1 cellular context compared by ENCODE assay signal in genomic region chr9:65474891-65475290, GRCh38.
DNase-seq lines count a peak whose midpoint lies in the region.

No MANE protein-coding gene starts in this region.

- peak; percentile 83 for DNase-seq in mesenteric fat pad (ENCODE audit: low spot score)
